In the genomic region with DNA sequence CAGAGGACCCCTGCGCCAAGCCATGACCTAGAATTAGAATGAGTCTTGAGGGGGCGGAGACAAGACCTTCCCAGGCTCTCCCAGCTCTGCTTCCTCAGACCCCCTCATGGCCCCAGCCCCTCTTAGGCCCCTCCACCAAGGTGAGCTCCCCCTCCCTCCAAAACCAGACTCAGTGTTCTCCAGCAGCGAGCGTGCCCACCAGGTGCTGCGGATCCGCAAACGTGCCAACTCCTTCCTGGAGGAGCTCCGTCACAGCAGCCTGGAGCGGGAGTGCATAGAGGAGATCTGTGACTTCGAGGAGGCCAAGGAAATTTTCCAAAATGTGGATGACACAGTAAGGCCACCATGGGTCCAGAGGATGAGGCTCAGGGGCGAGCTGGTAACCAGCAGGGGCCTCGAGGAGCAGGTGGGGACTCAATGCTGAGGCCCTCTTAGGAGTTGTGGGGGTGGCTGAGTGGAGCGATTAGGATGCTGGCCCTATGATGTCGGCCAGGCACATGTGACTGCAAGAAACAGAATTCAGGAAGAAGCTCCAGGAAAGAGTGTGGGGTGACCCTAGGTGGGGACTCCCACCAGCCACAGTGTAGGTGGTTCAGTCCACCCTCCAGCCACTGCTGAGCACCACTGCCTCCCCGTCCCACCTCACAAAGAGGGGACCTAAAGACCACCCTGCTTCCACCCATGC, we compare ENCODE assay signal across 14 cellular contexts. TPM values are rescaled to one million over a fixed set of nuclear protein-coding genes. Genes with fewer than 3 reads are reported as not detected.
"Had no signal": no experiment of that assay in that cellular context is flagged by ENCODE, and none has a peak within 500 bp of the region (broad histone marks: within the 10 kb centered on the region; RNA-seq: fewer than 3 reads in every experiment).

No MANE protein-coding gene starts in this region.

- ATAC-seq: activated CD4-positive, CD25-positive, alpha-beta regulatory T cell treated with anti-CD3 and anti-CD28 coated beads, Interleukin-2, amount 50 U/mL, for 24 hours; esophagus mucosa; naive thymus-derived CD4-positive, alpha-beta T cell; right cardiac atrium; stimulated activated naive CD8-positive, alpha-beta T cell treated with anti-CD3 and anti-CD28 coated beads, Interleukin-15, Interleukin-2, amounts not matched to agents 100 U/mL and 50 U/mL, for 24 hours; upper lobe of right lung had no signal

- H3K4me3 Mint-ChIP-seq: activated T-cell treated with anti-CD3 and anti-CD28 coated beads, Interleukin-2, amount 50 U/mL, for 24 hours had no signal

- DNase-seq: activated CD4-positive, alpha-beta T cell treated with anti-CD3 and anti-CD28 coated beads, Interleukin-2, amount 50 U/mL, for 1 hour; activated naive CD4-positive, alpha-beta T cell treated with anti-CD3 and anti-CD28 coated beads, Interleukin-2, amount 50 U/mL, for 16 hours; activated T-cell treated with anti-CD3 and anti-CD28 coated beads, Interleukin-2, amount 50 U/mL, for 24 hours; amniotic stem cell; central memory CD4-positive, alpha-beta T cell; naive thymus-derived CD4-positive, alpha-beta T cell; occipital lobe; stimulated activated naive CD8-positive, alpha-beta T cell treated with anti-CD3 and anti-CD28 coated beads, Interleukin-15, Interleukin-2, amounts not matched to agents 100 U/mL and 50 U/mL, for 24 hours; T1000 had no signal

- H3K9me3 Mint-ChIP-seq: activated T-cell treated with anti-CD3 and anti-CD28 coated beads, Interleukin-2, amount 50 U/mL, for 24 hours had no signal

- H3K27ac Mint-ChIP-seq: activated T-cell treated with anti-CD3 and anti-CD28 coated beads, Interleukin-2, amount 50 U/mL, for 24 hours had no signal

RNA-seq across cellular contexts. Expression of a gene that starts 3.0 kb away (rescaled TPM):
- total RNA-seq: occipital lobe, prostate gland, right cardiac atrium, upper lobe of right lung had no signal
- polyA plus RNA-seq: naive thymus-derived CD4-positive, alpha-beta T cell had no signal
